10 cellular contexts compared by ENCODE assay signal in the genomic region with DNA sequence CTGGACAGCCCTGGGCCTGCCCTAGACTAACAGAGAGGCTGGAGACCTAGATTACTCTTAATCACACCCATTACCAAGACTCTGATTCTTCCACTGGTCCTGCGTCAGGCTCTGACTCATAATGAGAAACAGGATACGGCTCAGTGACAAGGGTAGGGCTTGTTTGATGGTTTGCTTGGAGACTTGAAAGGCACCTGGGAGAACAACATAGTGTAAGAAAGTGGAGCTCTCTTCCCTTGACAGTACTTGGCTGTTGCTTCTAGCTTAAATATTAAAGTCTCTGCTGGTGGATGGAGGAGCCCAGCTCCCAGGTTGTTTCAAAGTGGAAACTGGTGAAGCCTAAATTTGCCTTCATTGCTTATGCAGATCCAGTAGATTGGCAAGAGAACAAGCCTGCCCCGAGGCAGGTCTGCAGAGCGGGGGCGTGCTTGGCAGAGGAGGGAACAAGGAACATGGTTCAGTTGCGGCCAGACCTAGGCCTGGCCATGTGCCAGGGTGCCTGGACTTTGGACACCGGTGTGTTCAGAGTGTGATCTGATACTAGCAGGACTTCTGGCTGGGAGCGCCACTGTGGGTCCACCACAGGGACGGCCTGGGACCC.
DNase-seq lines count a peak whose midpoint lies in the region; ATAC-seq, FAIRE-seq and TF ChIP-seq lines count a peak whose summit lies in the region.
"Had no signal": no experiment of that assay in that cellular context is flagged by ENCODE, and none has a peak within 500 bp of the region (broad histone marks: within the 10 kb centered on the region; RNA-seq: fewer than 3 reads in every experiment).

No MANE protein-coding gene starts in this region.

- TF ChIP-seq RAD21 in K562 (CRISPR knock-in tag; conservative IDR thresholded peaks at IDR 0.05 in 1 of 2, IDR thresholded peaks at IDR 0.05 in 1 of 2): no peak

- H3K27ac ChIP-seq in K562 (ENCODE audit: extremely low read depth, low read depth, low read length): no peak overlapping the region
- peak overlapping the region in 1 of 3 donors; percentile 24 for H3K27ac ChIP-seq in right lobe of liver
- no peak overlapping the region for H3K27ac ChIP-seq in CD4-positive, alpha-beta T cell (ENCODE audit: low read depth, low read length)
- H3K27ac ChIP-seq: upper lobe of left lung had no signal

- H3K36me3 ChIP-seq in K562 (ENCODE audit: control insufficient read depth, insufficient read depth, low read length) (no peaks in the 10 kb centered on the region), right lobe of liver (no peaks in the 10 kb centered on the region)
- H3K36me3 ChIP-seq: upper lobe of left lung had no signal

- ATAC-seq in K562 (no peak), right lobe of liver (peak; percentile 96 to 98 (median 96)), HG02973 (IDR thresholded peaks at IDR 0.05; ENCODE audit: unreplicated experiment) (no peak), Right ventricle myocardium superior (ENCODE audit: poor library complexity) (no peak)
- no peak for ATAC-seq in CD4-positive, alpha-beta T cell (ENCODE audit: poor library complexity)

- TF ChIP-seq POLR2A in K562 (conservative IDR thresholded peaks at IDR 0.05) (no peak), right lobe of liver (IDR thresholded peaks at IDR 0.05) (no peak)

- TF ChIP-seq CTCF in K562 (IDR thresholded peaks at IDR 0.05 in 2 of 3, conservative IDR thresholded peaks at IDR 0.05 in 1 of 3; ENCODE audit: insufficient read depth in 2 of 3, low read depth in 1 of 3, low read length in 3 of 3): no peak
- TF ChIP-seq CTCF in right lobe of liver (IDR thresholded peaks at IDR 0.05): peak in 1 of 4 donors; percentile 10
- TF ChIP-seq CTCF in CD4-positive, alpha-beta T cell (IDR thresholded peaks at IDR 0.05): no peak

- no peak overlapping the region for H2AFZ ChIP-seq in K562 (ENCODE audit: low read depth, low read length)

- H3K4me3 Mint-ChIP-seq in CD4-positive, alpha-beta T cell: no peak overlapping the region
- H3K4me3 Mint-ChIP-seq: central memory CD8-positive, alpha-beta T cell had no signal

- BruUV-seq in K562 (replicated peaks; lab: Mats Ljungman, UMichigan): no TSS peak

- H3K27me3 ChIP-seq in K562 (ENCODE audit: control insufficient read depth in 2 of 2, insufficient read depth in 2 of 2, low read length in 2 of 2) (peaks cover 21% of the 10 kb centered on the region in 2 experiments; a peak in 4 of 5 replicates), right lobe of liver (no peaks in the 10 kb centered on the region)
- peaks cover 18% of the 10 kb centered on the region for H3K27me3 ChIP-seq in CD4-positive, alpha-beta T cell (ENCODE audit: control insufficient read depth, insufficient read depth, low read length)
- H3K27me3 ChIP-seq: upper lobe of left lung had no signal

- no peak overlapping the region for H3K4me2 ChIP-seq in K562 (ENCODE audit: insufficient read depth, low read length)

- no peak overlapping the region for H3K27ac Mint-ChIP-seq in CD4-positive, alpha-beta T cell

- H4K20me1 ChIP-seq in K562 (replicated peaks; ENCODE audit: control insufficient read depth, insufficient read depth, low read length): no peaks in the 10 kb centered on the region

- no peaks in the 10 kb centered on the region for H3K9me1 ChIP-seq in K562 (ENCODE audit: control insufficient read depth, insufficient read depth, low read length)

- no peaks in the 10 kb centered on the region for H3K4me1 Mint-ChIP-seq in CD4-positive, alpha-beta T cell (ENCODE audit: low read depth)
- H3K4me1 Mint-ChIP-seq: central memory CD8-positive, alpha-beta T cell had no signal

- intact Hi-C loops in K562 (cut with micrococcal nuclease) (no loop called here), right lobe of liver (cut with DNase I) (no loop called here), Right ventricle myocardium superior (cut with DNase I) (no loop called here)
- intact Hi-C loops in CD4-positive, alpha-beta T cell (cut with DNase I, micrococcal nuclease): no loop called here

- POLR2A ChIA-PET in K562 (lab: Yijun Ruan, JAX): no interaction called here
- POLR2A ChIA-PET in CD4-positive, alpha-beta T cell (lab: Charles Lee): no interaction called here

- in situ Hi-C loops in K562 (cut with MboI): no loop called here

- 0% methylated on average over 9 of the region's 9 CpGs for WGBS in K562 (ENCODE audit: insufficient coverage, low coverage, missing lambda C conversion rate)
- 10% methylated on average over 3 of the region's 9 CpGs for WGBS in right lobe of liver (ENCODE audit: insufficient coverage, low coverage, low lambda C conversion rate, missing lambda C conversion rate)

- H3K9me3 ChIP-seq in K562 (replicated peaks; ENCODE audit: control insufficient read depth, insufficient read depth, low read depth, low read length): no peaks in the 10 kb centered on the region
- H3K9me3 ChIP-seq in right lobe of liver: no peaks in the 10 kb centered on the region
- H3K9me3 ChIP-seq in CD4-positive, alpha-beta T cell (ENCODE audit: control insufficient read depth, low read length): peaks cover 18% of the 10 kb centered on the region

- peaks cover 42% of the 10 kb centered on the region for H3K27me3 Mint-ChIP-seq in CD4-positive, alpha-beta T cell

- no peak overlapping the region for H3K4me3 ChIP-seq in K562
- peak overlapping the region in 1 of 3 donors; percentile 1 for H3K4me3 ChIP-seq in right lobe of liver
- H3K4me3 ChIP-seq: upper lobe of left lung had no signal

- H3K79me2 ChIP-seq in K562 (ENCODE audit: control insufficient read depth, insufficient read depth, low read length): no peaks in the 10 kb centered on the region

- H3K9ac ChIP-seq in K562 (ENCODE audit: insufficient read depth in 1 of 2, low read depth in 2 of 2, low read length in 2 of 2): no peak overlapping the region

- CTCF ChIA-PET in K562 (lab: Yijun Ruan, JAX; ENCODE audit: low intra/inter-chr PET ratio): no interaction called here
- CTCF ChIA-PET in CD4-positive, alpha-beta T cell (lab: Charles Lee): no interaction called here

- H3K36me3 Mint-ChIP-seq in CD4-positive, alpha-beta T cell (ENCODE audit: low read depth): no peaks in the 10 kb centered on the region

- peak; percentile 98 for DNase-seq in DMS53 (lab: John Stamatoyannopoulos, UW)
- DNase-seq in NCI-H1436 treated with DMSO at 0.1 percent for 48 hours (lab: John Stamatoyannopoulos, UW): peak; percentile 74
- DNase-seq in K562 (ENCODE audit: extremely low read depth in 1 of 4, low spot score in 3 of 4): no peak
- peak; percentile 91 to 93 (median 92) for DNase-seq in right lobe of liver
- no peak for DNase-seq in MV-4-11 (lab: John Stamatoyannopoulos, UW)
- no peak for DNase-seq in Right ventricle myocardium superior
- no peak for DNase-seq in CD4-positive, alpha-beta T cell

- TF ChIP-seq EP300 in K562 (IDR thresholded peaks at IDR 0.05; ENCODE audit: low read length): no peak

- peak; percentile 56 for FAIRE-seq in K562 (lab: Jason Lieb, UNC)

- H3K4me1 ChIP-seq in K562 (replicated peaks in 1 of 2; ENCODE audit: control insufficient read depth in 2 of 2, insufficient read depth in 2 of 2, low read length in 2 of 2) (no peaks in the 10 kb centered on the region), right lobe of liver (peaks cover 0 to 14% (median 8%) of the 10 kb centered on the region in 4 donors)
- H3K4me1 ChIP-seq: upper lobe of left lung had no signal

- H3K9me3 Mint-ChIP-seq in CD4-positive, alpha-beta T cell: peaks cover 12% of the 10 kb centered on the region

TF ChIP-seq in K562, 482 proteins besides CTCF, POLR2A, EP300 and RAD21:
- TF ChIP-seq COPS2 (conservative IDR thresholded peaks at IDR 0.05): no peak
- 0 out of 2 replicates have a peak, but pooled peaks have one; percentile 28 for TF ChIP-seq NFIC (IDR thresholded peaks at IDR 0.05)

Comparison
In these comparisons a context has a peak if more than half of its experiments do, and no peak if none do; other contexts are left out.
1. DNase-seq: peak in DMS53 (single experiment), NCI-H1436 treated with DMSO at 0.1 percent for 48 hours (single experiment) and right lobe of liver (3 of 3); none in K562 (0 of 4), MV-4-11 (single experiment), Right ventricle myocardium superior (single experiment) and CD4-positive, alpha-beta T cell (0 of 10).
2. ATAC-seq: peak in right lobe of liver (4 of 4); none in K562 (single experiment), HG02973 (single experiment), Right ventricle myocardium superior (single experiment) and CD4-positive, alpha-beta T cell (single experiment).